2 cellular contexts compared by ENCODE assay signal in the genomic region with DNA sequence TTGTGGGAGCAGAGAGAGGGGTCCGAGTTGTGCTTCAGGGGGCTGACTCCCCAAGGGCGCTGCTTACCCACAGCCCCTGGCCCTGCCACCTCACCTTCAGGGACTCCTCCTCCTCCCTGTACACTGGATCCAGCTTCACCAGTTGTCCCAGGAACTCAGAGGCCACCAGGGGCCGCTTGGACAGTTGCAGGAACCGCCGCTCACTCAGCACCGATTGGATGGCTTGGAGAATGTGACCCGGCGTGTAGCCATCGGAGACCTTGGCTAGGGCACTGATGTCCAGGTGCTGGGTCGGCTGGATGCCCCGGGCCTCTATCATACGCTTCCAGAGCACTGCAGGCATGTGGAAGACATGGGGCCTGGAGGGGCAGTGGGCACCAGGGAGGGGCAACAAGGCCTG.
TF ChIP-seq lines count a peak whose summit lies in the region.

No MANE protein-coding gene starts in this region.

TF ChIP-seq in GM23338, 12 proteins besides CTCF, POLR2A, EP300 and RAD21 (continues in another document):
- TF ChIP-seq ZNF114 (CRISPR knock-in tag; IDR thresholded peaks at IDR 0.05): no peak
- TF ChIP-seq, protein P1, sequence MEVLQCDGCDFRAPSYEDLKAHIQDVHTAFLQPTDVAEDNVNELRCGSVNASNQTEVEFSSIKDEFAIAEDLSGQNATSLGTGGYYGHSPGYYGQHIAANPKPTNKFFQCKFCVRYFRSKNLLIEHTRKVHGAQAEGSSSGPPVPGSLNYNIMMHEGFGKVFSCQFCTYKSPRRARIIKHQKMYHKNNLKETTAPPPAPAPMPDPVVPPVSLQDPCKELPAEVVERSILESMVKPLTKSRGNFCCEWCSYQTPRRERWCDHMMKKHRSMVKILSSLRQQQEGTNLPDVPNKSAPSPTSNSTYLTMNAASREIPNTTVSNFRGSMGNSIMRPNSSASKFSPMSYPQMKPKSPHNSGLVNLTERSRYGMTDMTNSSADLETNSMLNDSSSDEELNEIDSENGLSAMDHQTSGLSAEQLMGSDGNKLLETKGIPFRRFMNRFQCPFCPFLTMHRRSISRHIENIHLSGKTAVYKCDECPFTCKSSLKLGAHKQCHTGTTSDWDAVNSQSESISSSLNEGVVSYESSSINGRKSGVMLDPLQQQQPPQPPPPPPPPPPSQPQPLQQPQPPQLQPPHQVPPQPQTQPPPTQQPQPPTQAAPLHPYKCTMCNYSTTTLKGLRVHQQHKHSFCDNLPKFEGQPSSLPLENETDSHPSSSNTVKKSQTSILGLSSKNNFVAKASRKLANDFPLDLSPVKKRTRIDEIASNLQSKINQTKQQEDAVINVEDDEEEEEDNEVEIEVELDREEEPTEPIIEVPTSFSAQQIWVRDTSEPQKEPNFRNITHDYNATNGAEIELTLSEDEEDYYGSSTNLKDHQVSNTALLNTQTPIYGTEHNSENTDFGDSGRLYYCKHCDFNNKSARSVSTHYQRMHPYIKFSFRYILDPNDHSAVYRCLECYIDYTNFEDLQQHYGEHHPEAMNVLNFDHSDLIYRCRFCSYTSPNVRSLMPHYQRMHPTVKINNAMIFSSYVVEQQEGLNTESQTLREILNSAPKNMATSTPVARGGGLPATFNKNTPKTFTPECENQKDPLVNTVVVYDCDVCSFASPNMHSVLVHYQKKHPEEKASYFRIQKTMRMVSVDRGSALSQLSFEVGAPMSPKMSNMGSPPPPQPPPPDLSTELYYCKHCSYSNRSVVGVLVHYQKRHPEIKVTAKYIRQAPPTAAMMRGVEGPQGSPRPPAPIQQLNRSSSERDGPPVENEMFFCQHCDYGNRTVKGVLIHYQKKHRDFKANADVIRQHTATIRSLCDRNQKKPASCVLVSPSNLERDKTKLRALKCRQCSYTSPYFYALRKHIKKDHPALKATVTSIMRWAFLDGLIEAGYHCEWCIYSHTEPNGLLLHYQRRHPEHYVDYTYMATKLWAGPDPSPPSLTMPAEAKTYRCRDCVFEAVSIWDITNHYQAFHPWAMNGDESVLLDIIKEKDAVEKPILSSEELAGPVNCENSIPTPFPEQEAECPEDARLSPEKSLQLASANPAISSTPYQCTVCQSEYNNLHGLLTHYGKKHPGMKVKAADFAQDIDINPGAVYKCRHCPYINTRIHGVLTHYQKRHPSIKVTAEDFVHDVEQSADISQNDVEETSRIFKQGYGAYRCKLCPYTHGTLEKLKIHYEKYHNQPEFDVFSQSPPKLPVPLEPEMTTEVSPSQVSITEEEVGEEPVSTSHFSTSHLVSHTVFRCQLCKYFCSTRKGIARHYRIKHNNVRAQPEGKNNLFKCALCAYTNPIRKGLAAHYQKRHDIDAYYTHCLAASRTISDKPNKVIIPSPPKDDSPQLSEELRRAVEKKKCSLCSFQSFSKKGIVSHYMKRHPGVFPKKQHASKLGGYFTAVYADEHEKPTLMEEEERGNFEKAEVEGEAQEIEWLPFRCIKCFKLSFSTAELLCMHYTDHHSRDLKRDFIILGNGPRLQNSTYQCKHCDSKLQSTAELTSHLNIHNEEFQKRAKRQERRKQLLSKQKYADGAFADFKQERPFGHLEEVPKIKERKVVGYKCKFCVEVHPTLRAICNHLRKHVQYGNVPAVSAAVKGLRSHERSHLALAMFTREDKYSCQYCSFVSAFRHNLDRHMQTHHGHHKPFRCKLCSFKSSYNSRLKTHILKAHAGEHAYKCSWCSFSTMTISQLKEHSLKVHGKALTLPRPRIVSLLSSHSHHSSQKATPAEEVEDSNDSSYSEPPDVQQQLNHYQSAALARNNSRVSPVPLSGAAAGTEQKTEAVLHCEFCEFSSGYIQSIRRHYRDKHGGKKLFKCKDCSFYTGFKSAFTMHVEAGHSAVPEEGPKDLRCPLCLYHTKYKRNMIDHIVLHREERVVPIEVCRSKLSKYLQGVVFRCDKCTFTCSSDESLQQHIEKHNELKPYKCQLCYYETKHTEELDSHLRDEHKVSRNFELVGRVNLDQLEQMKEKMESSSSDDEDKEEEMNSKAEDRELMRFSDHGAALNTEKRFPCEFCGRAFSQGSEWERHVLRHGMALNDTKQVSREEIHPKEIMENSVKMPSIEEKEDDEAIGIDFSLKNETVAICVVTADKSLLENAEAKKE (CRISPR knock-in tag; IDR thresholded peaks at IDR 0.05): no peak
- no peak for TF ChIP-seq REST (IDR thresholded peaks at IDR 0.05; ENCODE audit: unreplicated experiment)
- no peak for TF ChIP-seq STAT1 (IDR thresholded peaks at IDR 0.05; ENCODE audit: unreplicated experiment)
- TF ChIP-seq EZH2phosphoT487 (IDR thresholded peaks at IDR 0.05; ENCODE audit: unreplicated experiment): no peak
- no peak for TF ChIP-seq POLR2AphosphoS5 (IDR thresholded peaks at IDR 0.05; ENCODE audit: low read depth)
- no peak for TF ChIP-seq NANOG (IDR thresholded peaks at IDR 0.05; ENCODE audit: borderline replicate concordance)
- no peak for TF ChIP-seq EZH2 (IDR thresholded peaks at IDR 0.05; ENCODE audit: low read depth, unreplicated experiment)
- TF ChIP-seq CREB1 (CRISPR knock-in tag; IDR thresholded peaks at IDR 0.05; ENCODE audit: low read depth): no peak
- TF ChIP-seq ETS1 (IDR thresholded peaks at IDR 0.05): no peak

TF ChIP-seq in K562, 482 proteins besides CTCF, POLR2A, EP300 and RAD21:
- TF ChIP-seq, protein P2, sequence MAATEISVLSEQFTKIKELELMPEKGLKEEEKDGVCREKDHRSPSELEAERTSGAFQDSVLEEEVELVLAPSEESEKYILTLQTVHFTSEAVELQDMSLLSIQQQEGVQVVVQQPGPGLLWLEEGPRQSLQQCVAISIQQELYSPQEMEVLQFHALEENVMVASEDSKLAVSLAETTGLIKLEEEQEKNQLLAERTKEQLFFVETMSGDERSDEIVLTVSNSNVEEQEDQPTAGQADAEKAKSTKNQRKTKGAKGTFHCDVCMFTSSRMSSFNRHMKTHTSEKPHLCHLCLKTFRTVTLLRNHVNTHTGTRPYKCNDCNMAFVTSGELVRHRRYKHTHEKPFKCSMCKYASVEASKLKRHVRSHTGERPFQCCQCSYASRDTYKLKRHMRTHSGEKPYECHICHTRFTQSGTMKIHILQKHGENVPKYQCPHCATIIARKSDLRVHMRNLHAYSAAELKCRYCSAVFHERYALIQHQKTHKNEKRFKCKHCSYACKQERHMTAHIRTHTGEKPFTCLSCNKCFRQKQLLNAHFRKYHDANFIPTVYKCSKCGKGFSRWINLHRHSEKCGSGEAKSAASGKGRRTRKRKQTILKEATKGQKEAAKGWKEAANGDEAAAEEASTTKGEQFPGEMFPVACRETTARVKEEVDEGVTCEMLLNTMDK (IDR thresholded peaks at IDR 0.05; ENCODE audit: borderline replicate concordance, insufficient read depth, low read depth, low read length, poor library complexity, severe bottlenecking): peak; percentile 19
- TF ChIP-seq HIVEP1 (CRISPR knock-in tag; IDR thresholded peaks at IDR 0.05) (no peak), SMAD2 (IDR thresholded peaks at IDR 0.05; ENCODE audit: low read depth, low read length) (no peak), SMC3 (conservative IDR thresholded peaks at IDR 0.05; ENCODE audit: insufficient read depth, low read depth, low read length) (0 out of 2 replicates have a peak, but pooled peaks have one; percentile 6), ZNF551 (CRISPR knock-in tag; IDR thresholded peaks at IDR 0.05) (no peak), NFYB (IDR thresholded peaks at IDR 0.05; ENCODE audit: extremely low read depth, insufficient read length) (peak; percentile 20), RBBP5 (IDR thresholded peaks at IDR 0.05; ENCODE audit: borderline replicate concordance, insufficient read depth, low read length, poor library complexity, severe bottlenecking) (no peak)
TF ChIP-seq in K562: peak in this region for 3.
